7 cellular contexts compared by ENCODE assay signal in genomic region chr12:114789276-114789675, GRCh38.
"Had no signal": no experiment of that assay in that cellular context is flagged by ENCODE, and none has a peak within 500 bp of the region (broad histone marks: within the 10 kb centered on the region; RNA-seq: fewer than 3 reads in every experiment).

No MANE protein-coding gene starts in this region.

- H3K9ac ChIP-seq: KMS-11 had no signal

- H3K27ac ChIP-seq: HL-60, KMS-11 had no signal

- DNase-seq: IMR-90, KBM-7, KG1 had no signal

- H3K4me2 ChIP-seq: KMS-11 had no signal

- ATAC-seq: HepG2, K562 had no signal

- H3K4me3 ChIP-seq: K562 had no signal
